Comparison of ENCODE assay signal across 2 cellular contexts in the genomic region with DNA sequence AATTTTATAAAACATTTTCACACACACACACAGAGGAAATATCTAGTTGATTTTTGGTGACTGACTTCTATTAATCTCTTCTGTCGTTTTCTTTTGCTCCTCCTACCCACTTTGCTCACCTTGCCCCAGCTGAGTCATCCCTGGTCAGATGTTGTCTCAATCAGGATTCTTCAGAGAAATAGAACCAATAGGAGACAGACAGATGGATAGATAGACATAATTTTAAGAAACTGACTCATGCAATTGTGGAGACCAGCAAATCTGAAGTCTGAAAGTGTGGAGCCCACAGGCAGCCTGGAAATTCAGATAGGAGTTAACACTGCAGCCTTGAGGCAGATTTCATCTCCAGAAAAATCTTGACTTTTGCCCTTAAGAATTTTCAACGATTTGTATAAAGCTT.
TF ChIP-seq lines count a peak whose summit lies in the region.

No MANE protein-coding gene starts in this region.

TF ChIP-seq in SK-N-SH treated with all-trans-retinoic acid at 6 μM for 48 hours, 23 proteins besides CTCF, POLR2A, EP300 and RAD21 (continued from another document):
- TF ChIP-seq, protein P1, sequence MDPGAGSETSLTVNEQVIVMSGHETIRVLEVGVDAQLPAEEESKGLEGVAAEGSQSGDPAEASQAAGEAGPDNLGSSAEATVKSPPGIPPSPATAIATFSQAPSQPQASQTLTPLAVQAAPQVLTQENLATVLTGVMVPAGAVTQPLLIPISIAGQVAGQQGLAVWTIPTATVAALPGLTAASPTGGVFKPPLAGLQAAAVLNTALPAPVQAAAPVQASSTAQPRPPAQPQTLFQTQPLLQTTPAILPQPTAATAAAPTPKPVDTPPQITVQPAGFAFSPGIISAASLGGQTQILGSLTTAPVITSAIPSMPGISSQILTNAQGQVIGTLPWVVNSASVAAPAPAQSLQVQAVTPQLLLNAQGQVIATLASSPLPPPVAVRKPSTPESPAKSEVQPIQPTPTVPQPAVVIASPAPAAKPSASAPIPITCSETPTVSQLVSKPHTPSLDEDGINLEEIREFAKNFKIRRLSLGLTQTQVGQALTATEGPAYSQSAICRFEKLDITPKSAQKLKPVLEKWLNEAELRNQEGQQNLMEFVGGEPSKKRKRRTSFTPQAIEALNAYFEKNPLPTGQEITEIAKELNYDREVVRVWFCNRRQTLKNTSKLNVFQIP (CRISPR knock-in tag; IDR thresholded peaks at IDR 0.05; ENCODE audit: borderline replicate concordance, low read depth) = no peak
- no peak for TF ChIP-seq BACH2 (CRISPR knock-in tag; IDR thresholded peaks at IDR 0.05; ENCODE audit: borderline replicate concordance)
- no peak for TF ChIP-seq ZNF8 (CRISPR knock-in tag; IDR thresholded peaks at IDR 0.05)
- TF ChIP-seq, protein P2, sequence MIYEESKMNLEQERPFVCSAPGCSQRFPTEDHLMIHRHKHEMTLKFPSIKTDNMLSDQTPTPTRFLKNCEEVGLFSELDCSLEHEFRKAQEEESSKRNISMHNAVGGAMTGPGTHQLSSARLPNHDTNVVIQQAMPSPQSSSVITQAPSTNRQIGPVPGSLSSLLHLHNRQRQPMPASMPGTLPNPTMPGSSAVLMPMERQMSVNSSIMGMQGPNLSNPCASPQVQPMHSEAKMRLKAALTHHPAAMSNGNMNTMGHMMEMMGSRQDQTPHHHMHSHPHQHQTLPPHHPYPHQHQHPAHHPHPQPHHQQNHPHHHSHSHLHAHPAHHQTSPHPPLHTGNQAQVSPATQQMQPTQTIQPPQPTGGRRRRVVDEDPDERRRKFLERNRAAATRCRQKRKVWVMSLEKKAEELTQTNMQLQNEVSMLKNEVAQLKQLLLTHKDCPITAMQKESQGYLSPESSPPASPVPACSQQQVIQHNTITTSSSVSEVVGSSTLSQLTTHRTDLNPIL (CRISPR knock-in tag; IDR thresholded peaks at IDR 0.05; ENCODE audit: low read depth) = no peak
- TF ChIP-seq TOX (CRISPR knock-in tag; IDR thresholded peaks at IDR 0.05; ENCODE audit: borderline replicate concordance) = no peak
- TF ChIP-seq ZC3H10 (CRISPR knock-in tag; IDR thresholded peaks at IDR 0.05) = no peak

TF ChIP-seq in GM23338, 12 proteins besides CTCF, POLR2A, EP300 and RAD21 (continued from another document):
- TF ChIP-seq ZNF462 (CRISPR knock-in tag; IDR thresholded peaks at IDR 0.05) (no peak), NANOG (IDR thresholded peaks at IDR 0.05; ENCODE audit: borderline replicate concordance) (no peak), JUNB (IDR thresholded peaks at IDR 0.05; ENCODE audit: unreplicated experiment) (no peak)
